Comparison of ENCODE assay signal across 17 cellular contexts in the genomic region with DNA sequence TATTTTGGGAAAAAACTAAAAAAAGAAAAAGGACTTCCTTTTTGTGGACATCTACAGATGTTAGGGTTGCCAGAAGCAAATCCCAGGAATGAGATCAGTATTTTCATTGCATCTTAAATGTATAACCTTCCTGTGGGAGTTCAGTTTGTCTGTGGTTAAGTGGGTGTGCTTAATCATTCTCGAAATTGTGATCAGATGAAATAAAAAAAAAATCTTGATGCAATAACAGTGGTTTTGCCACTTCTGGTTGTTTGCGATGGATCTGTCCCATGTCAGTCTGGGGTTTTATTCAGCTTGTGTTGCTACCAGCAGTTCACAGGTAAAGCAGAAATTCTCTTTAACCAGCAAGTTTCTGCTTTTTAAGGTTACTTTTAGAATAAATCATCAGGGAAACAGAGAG.
DNase-seq lines count a peak whose midpoint lies in the region; ATAC-seq and TF ChIP-seq lines count a peak whose summit lies in the region.
"Had no signal": no experiment of that assay in that cellular context is flagged by ENCODE, and none has a peak within 500 bp of the region (broad histone marks: within the 10 kb centered on the region; RNA-seq: fewer than 3 reads in every experiment).

No MANE protein-coding gene starts in this region.

- CTCF ChIA-PET in Caco-2 (lab: Charles Lee) = no interaction called here

- H3K4me3 ChIP-seq in Caco-2 (ENCODE audit: low read depth, low read length) = no peak overlapping the region
- H3K4me3 ChIP-seq: cardiac muscle cell, sigmoid colon had no signal

- TF ChIP-seq CTCF in natural killer cell (IDR thresholded peaks at IDR 0.05) (no peak), Caco-2 (IDR thresholded peaks at IDR 0.05; ENCODE audit: insufficient read depth in 1 of 2, low read depth in 1 of 2, low read length in 1 of 2, severe bottlenecking in 1 of 2, unreplicated experiment in 1 of 2) (no peak)

- H3K36me3 Mint-ChIP-seq in natural killer cell (peaks cover 8% of the 10 kb centered on the region), immature natural killer cell (peaks cover 26 to 37% (median 32%) of the 10 kb centered on the region in 3 donors), Caco-2 (ENCODE audit: insufficient read depth, unreplicated experiment) (peaks cover 10% of the 10 kb centered on the region)
- peaks cover 11% of the 10 kb centered on the region for H3K36me3 Mint-ChIP-seq in natural killer cell treated with Interleukin-12 subunit alpha and Interleukin-12 subunit beta and Interleukin-15 and Interleukin-18, amount 100 ng/mL, for 72 hours
- H3K36me3 Mint-ChIP-seq in activated naive CD8-positive, alpha-beta T cell = peaks cover 36% of the 10 kb centered on the region

- no peaks in the 10 kb centered on the region for H3K27me3 ChIP-seq in Caco-2 (replicated peaks; ENCODE audit: control insufficient read depth, insufficient read depth, low read length)
- H3K27me3 ChIP-seq: cardiac muscle cell, sigmoid colon had no signal

- H3K4me1 ChIP-seq in Caco-2 = no peaks in the 10 kb centered on the region

- H3K4me1 Mint-ChIP-seq in natural killer cell (peaks cover 9 to 14% of the 10 kb centered on the region in 2 donors), immature natural killer cell (peaks cover 21 to 26% of the 10 kb centered on the region in 2 donors), Caco-2 (ENCODE audit: low read depth, unreplicated experiment) (no peaks in the 10 kb centered on the region)
- peaks cover 19 to 25% of the 10 kb centered on the region in 2 donors for H3K4me1 Mint-ChIP-seq in natural killer cell treated with Interleukin-12 subunit alpha and Interleukin-12 subunit beta and Interleukin-15 and Interleukin-18, amount 100 ng/mL, for 72 hours (ENCODE audit: low read depth in 2 of 2)
- peaks cover 66% of the 10 kb centered on the region for H3K4me1 Mint-ChIP-seq in activated naive CD8-positive, alpha-beta T cell (ENCODE audit: low read depth)

- H3K9me3 Mint-ChIP-seq in natural killer cell (no peaks in the 10 kb centered on the region), immature natural killer cell (no peaks in the 10 kb centered on the region), Caco-2 (ENCODE audit: unreplicated experiment) (no peaks in the 10 kb centered on the region)
- no peaks in the 10 kb centered on the region for H3K9me3 Mint-ChIP-seq in natural killer cell treated with Interleukin-12 subunit alpha and Interleukin-12 subunit beta and Interleukin-15 and Interleukin-18, amount 100 ng/mL, for 72 hours
- H3K9me3 Mint-ChIP-seq in activated naive CD8-positive, alpha-beta T cell (ENCODE audit: low read depth) = no peaks in the 10 kb centered on the region
- H3K9me3 Mint-ChIP-seq: activated naive CD4-positive, alpha-beta T cell treated with anti-CD3 and anti-CD28 coated beads, Interleukin-2, amount 10 ng/mL, durations not matched to agents 7 days and 5 days; effector memory CD8-positive, alpha-beta T cell had no signal

- intact Hi-C loops in natural killer cell (cut with micrococcal nuclease) = no loop called here
- intact Hi-C loops in Caco-2 (cut with micrococcal nuclease; ENCODE audit: unreplicated experiment) = no loop called here
- intact Hi-C loops in left ventricle myocardium superior (cut with micrococcal nuclease) = no loop called here

- ATAC-seq in natural killer cell (peak in 2 of 3 donors; percentile 24 to 41), left ventricle myocardium superior (no peak), HG03196 (IDR thresholded peaks at IDR 0.05; ENCODE audit: unreplicated experiment) (no peak)
- ATAC-seq in natural killer cell treated with Interleukin-12 subunit alpha and Interleukin-12 subunit beta and Interleukin-15 and Interleukin-18, amount 100 ng/mL, for 72 hours = no peak
- ATAC-seq: effector memory CD8-positive, alpha-beta T cell had no signal

- no peak for DNase-seq in natural killer cell
- DNase-seq in natural killer cell treated with Interleukin-12 subunit alpha and Interleukin-12 subunit beta and Interleukin-15 and Interleukin-18, amount 100 ng/mL, for 72 hours (ENCODE audit: low spot score) = no peak
- DNase-seq in immature natural killer cell = no peak
- no peak for DNase-seq in NCI-H1694 (lab: John Stamatoyannopoulos, UW)
- DNase-seq in Caco-2 = no peak
- no peak for DNase-seq in left ventricle myocardium superior
- DNase-seq: activated naive CD4-positive, alpha-beta T cell treated with anti-CD3 and anti-CD28 coated beads, Interleukin-2, amount 10 ng/mL, durations not matched to agents 7 days and 5 days; effector memory CD8-positive, alpha-beta T cell; hippocampal formation; NCI-H146; NCI-H226; NK-92 treated with Interleukin-12 subunit alpha and Interleukin-12 subunit beta, amount 100 ng/mL, for 24 hours; sigmoid colon; T-helper 1 cell had no signal

- H3K9me3 ChIP-seq in Caco-2 = no peaks in the 10 kb centered on the region
- H3K9me3 ChIP-seq: sigmoid colon had no signal

- H3K27ac Mint-ChIP-seq in natural killer cell = peak overlapping the region; percentile 18 to 46
- H3K27ac Mint-ChIP-seq in natural killer cell treated with Interleukin-12 subunit alpha and Interleukin-12 subunit beta and Interleukin-15 and Interleukin-18, amount 100 ng/mL, for 72 hours = peak overlapping the region in 1 of 2 donors; percentile 68
- H3K27ac Mint-ChIP-seq in activated naive CD8-positive, alpha-beta T cell = peak overlapping the region; percentile 56
- peak overlapping the region in 4 of 6 donors; percentile 20 to 72 (median 26) for H3K27ac Mint-ChIP-seq in immature natural killer cell
- H3K27ac Mint-ChIP-seq in Caco-2 (ENCODE audit: unreplicated experiment) = no peak overlapping the region
- H3K27ac Mint-ChIP-seq: activated naive CD4-positive, alpha-beta T cell treated with anti-CD3 and anti-CD28 coated beads, Interleukin-2, amount 10 ng/mL, durations not matched to agents 7 days and 5 days had no signal

- BruUV-seq in Caco-2 (replicated peaks; lab: Mats Ljungman, UMichigan) = no TSS peak

- H3K27me3 Mint-ChIP-seq in natural killer cell (ENCODE audit: low read depth in 2 of 2) = no peaks in the 10 kb centered on the region
- no peaks in the 10 kb centered on the region for H3K27me3 Mint-ChIP-seq in natural killer cell treated with Interleukin-12 subunit alpha and Interleukin-12 subunit beta and Interleukin-15 and Interleukin-18, amount 100 ng/mL, for 72 hours
- H3K27me3 Mint-ChIP-seq in activated naive CD8-positive, alpha-beta T cell = no peaks in the 10 kb centered on the region
- H3K27me3 Mint-ChIP-seq in immature natural killer cell (ENCODE audit: low read depth in 3 of 3) = peaks cover 0 to 4% (median under 1%) of the 10 kb centered on the region in 3 donors
- no peaks in the 10 kb centered on the region for H3K27me3 Mint-ChIP-seq in Caco-2 (ENCODE audit: insufficient read depth, unreplicated experiment)
- H3K27me3 Mint-ChIP-seq: activated naive CD4-positive, alpha-beta T cell treated with anti-CD3 and anti-CD28 coated beads, Interleukin-2, amount 10 ng/mL, durations not matched to agents 7 days and 5 days; effector memory CD8-positive, alpha-beta T cell had no signal

- H3K36me3 ChIP-seq in Caco-2 (ENCODE audit: control insufficient read depth, insufficient read depth, low read length) = no peaks in the 10 kb centered on the region
- H3K36me3 ChIP-seq: cardiac muscle cell had no signal

- POLR2A ChIA-PET in Caco-2 (lab: Charles Lee) = no interaction called here

- H3K4me3 Mint-ChIP-seq in natural killer cell = no peak overlapping the region
- no peak overlapping the region for H3K4me3 Mint-ChIP-seq in natural killer cell treated with Interleukin-12 subunit alpha and Interleukin-12 subunit beta and Interleukin-15 and Interleukin-18, amount 100 ng/mL, for 72 hours
- peak overlapping the region; percentile 64 for H3K4me3 Mint-ChIP-seq in activated naive CD8-positive, alpha-beta T cell
- peak overlapping the region in 3 of 5 donors; percentile 26 to 50 (median 41) for H3K4me3 Mint-ChIP-seq in immature natural killer cell
- H3K4me3 Mint-ChIP-seq in Caco-2 (ENCODE audit: unreplicated experiment) = no peak overlapping the region
- H3K4me3 Mint-ChIP-seq: activated naive CD4-positive, alpha-beta T cell treated with anti-CD3 and anti-CD28 coated beads, Interleukin-2, amount 10 ng/mL, durations not matched to agents 7 days and 5 days had no signal

Comparison
In these comparisons a context has a peak if more than half of its experiments do, and no peak if none do; other contexts are left out.
1. ATAC-seq: peak in natural killer cell (2 of 3); none in natural killer cell treated with Interleukin-12 subunit alpha and Interleukin-12 subunit beta and Interleukin-15 and Interleukin-18, amount 100 ng/mL, for 72 hours (0 of 2), left ventricle myocardium superior (single experiment) and HG03196 (single experiment).
2. H3K4me3 Mint-ChIP-seq: peak in activated naive CD8-positive, alpha-beta T cell (single experiment) and immature natural killer cell (3 of 5); none in natural killer cell (single experiment), natural killer cell treated with Interleukin-12 subunit alpha and Interleukin-12 subunit beta and Interleukin-15 and Interleukin-18, amount 100 ng/mL, for 72 hours (single experiment) and Caco-2 (single experiment).